Comparison of ENCODE assay signal across 33 cellular contexts in the genomic region with DNA sequence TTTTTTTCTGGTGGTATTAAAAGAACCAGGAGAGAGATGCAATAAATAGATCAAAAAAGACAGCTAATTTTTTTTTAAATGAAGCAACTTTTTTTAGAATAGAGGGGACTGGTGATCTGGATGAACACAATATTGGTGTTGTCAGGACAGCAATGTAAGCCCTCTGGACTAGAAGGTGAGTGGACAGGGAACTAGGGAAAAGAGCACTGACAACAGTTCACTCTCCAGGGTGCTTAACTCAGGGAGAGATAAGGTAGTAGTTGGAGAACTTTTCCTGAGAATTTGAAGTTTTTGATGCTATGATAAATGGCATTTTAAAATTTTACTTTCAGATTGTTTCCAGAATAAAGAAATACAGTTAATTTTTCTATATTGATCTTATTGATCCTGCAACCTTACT.
"Had no signal": no experiment of that assay in that cellular context is flagged by ENCODE, and none has a peak within 500 bp of the region (broad histone marks: within the 10 kb centered on the region; RNA-seq: fewer than 3 reads in every experiment).

No MANE protein-coding gene starts in this region.

- H3K4me3 ChIP-seq: adrenal gland, coronary artery, dorsolateral prefrontal cortex, esophagus muscularis mucosa had no signal

- H3K27me3 ChIP-seq: adrenal gland, esophagus muscularis mucosa had no signal

- H3K27ac ChIP-seq: adrenal gland, coronary artery, dorsolateral prefrontal cortex, esophagus muscularis mucosa, VCaP had no signal

- H3K36me3 Mint-ChIP-seq: activated CD8-positive, alpha-beta memory T cell treated with anti-CD3 and anti-CD28 coated beads, Interleukin-2, amount 10 ng/mL, durations not matched to agents 7 days and 5 days; activated naive CD8-positive, alpha-beta T cell treated with anti-CD3 and anti-CD28 coated beads for 36 hours; brain; WTC11 had no signal

- DNase-seq: activated CD4-positive, alpha-beta T cell treated with anti-CD3 and anti-CD28 coated beads for 1 hour; activated CD4-positive, alpha-beta T cell treated with anti-CD3 and anti-CD28 coated beads for 4 hours; activated CD4-positive, alpha-beta T cell treated with anti-CD3 and anti-CD28 coated beads, Interleukin-2, amount 10 ng/mL, durations not matched to agents 7 days and 5 days; activated CD4-positive, alpha-beta T cell treated with anti-CD3 and anti-CD28 coated beads, Interleukin-2, amount 50 U/mL, for 4 hours; activated CD8-positive, alpha-beta memory T cell treated with anti-CD3 and anti-CD28 coated beads, Interleukin-2, amount 10 ng/mL, durations not matched to agents 7 days and 5 days; activated CD8-positive, alpha-beta memory T cell treated with anti-CD3 and anti-CD28 coated beads, Interleukin-2, amount 50 U/mL, for 4 hours; activated CD8-positive, alpha-beta T cell treated with anti-CD3 and anti-CD28 coated beads, Interleukin-2, amount 10 ng/mL, durations not matched to agents 7 days and 5 days; activated effector memory CD4-positive, alpha-beta T cell treated with anti-CD3 and anti-CD28 coated beads, Interleukin-2, amount 50 U/mL, for 16 hours; activated naive CD4-positive, alpha-beta T cell treated with anti-CD3 and anti-CD28 coated beads for 36 hours; activated naive CD8-positive, alpha-beta T cell treated with anti-CD3 and anti-CD28 coated beads for 36 hours; activated naive CD8-positive, alpha-beta T cell treated with anti-CD3 and anti-CD28 coated beads, Interleukin-2, amount 50 U/mL, for 24 hours; activated T-cell treated with anti-CD3 and anti-CD28 coated beads, Interleukin-2, amount 50 U/mL, for 1 hour; activated T-cell treated with anti-CD3 and anti-CD28 coated beads, Interleukin-2, amount 50 U/mL, for 48 hours; adrenal gland; amygdala; aorta; dorsolateral prefrontal cortex; effector memory CD4-positive, alpha-beta T cell; endodermal cell; erythroblast; head of caudate nucleus; hippocampal formation; T-helper 2 cell had no signal

- H3K36me3 ChIP-seq: adrenal gland, esophagus muscularis mucosa had no signal

- H3K9me3 ChIP-seq: adrenal gland had no signal

- H3K4me3 Mint-ChIP-seq: activated CD4-positive, alpha-beta T cell treated with anti-CD3 and anti-CD28 coated beads, Interleukin-2, amount 10 ng/mL, durations not matched to agents 7 days and 5 days; activated CD8-positive, alpha-beta memory T cell treated with anti-CD3 and anti-CD28 coated beads, Interleukin-2, amount 10 ng/mL, durations not matched to agents 7 days and 5 days; activated CD8-positive, alpha-beta T cell treated with anti-CD3 and anti-CD28 coated beads, Interleukin-2, amount 10 ng/mL, durations not matched to agents 7 days and 5 days; activated naive CD4-positive, alpha-beta T cell treated with anti-CD3 and anti-CD28 coated beads for 36 hours; activated naive CD4-positive, alpha-beta T cell treated with anti-CD3 and anti-CD28 coated beads, Interleukin-2, amount 50 U/mL, for 24 hours; activated naive CD8-positive, alpha-beta T cell treated with anti-CD3 and anti-CD28 coated beads for 36 hours; activated naive CD8-positive, alpha-beta T cell treated with anti-CD3 and anti-CD28 coated beads, Interleukin-2, amount 50 U/mL, for 24 hours; activated T-helper 1 cell treated with anti-CD3 and anti-CD28 coated beads, Interleukin-12 subunit alpha, Interleukin-12 subunit beta, Interleukin-2, Interleukin-4 antibody, amounts not matched to agents 30 ng/mL and 10 ng/mL and 1 ng/mL, durations not matched to agents 14 hours and 24 hours and 36 hours; brain; central memory CD8-positive, alpha-beta T cell; dendritic cell treated with granulocyte-macrophage colony-stimulating factor and Interleukin-4, amounts not matched to agents 40 ng/mL and 50 ng/mL, for 4 days; endodermal cell; WTC11 had no signal

- H3K4me1 Mint-ChIP-seq: activated CD4-positive, alpha-beta T cell treated with anti-CD3 and anti-CD28 coated beads, Interleukin-2, amount 10 ng/mL, durations not matched to agents 7 days and 5 days; activated CD8-positive, alpha-beta memory T cell treated with anti-CD3 and anti-CD28 coated beads, Interleukin-2, amount 10 ng/mL, durations not matched to agents 7 days and 5 days; activated naive CD4-positive, alpha-beta T cell treated with anti-CD3 and anti-CD28 coated beads, Interleukin-2, amount 50 U/mL, for 24 hours; activated naive CD8-positive, alpha-beta T cell treated with anti-CD3 and anti-CD28 coated beads for 36 hours; activated naive CD8-positive, alpha-beta T cell treated with anti-CD3 and anti-CD28 coated beads, Interleukin-2, amount 50 U/mL, for 24 hours; brain; central memory CD8-positive, alpha-beta T cell; endodermal cell; WTC11 had no signal

- H3K27ac Mint-ChIP-seq: activated CD4-positive, alpha-beta T cell treated with anti-CD3 and anti-CD28 coated beads, Interleukin-2, amount 10 ng/mL, durations not matched to agents 7 days and 5 days; activated CD8-positive, alpha-beta memory T cell treated with anti-CD3 and anti-CD28 coated beads, Interleukin-2, amount 10 ng/mL, durations not matched to agents 7 days and 5 days; activated CD8-positive, alpha-beta T cell treated with anti-CD3 and anti-CD28 coated beads, Interleukin-2, amount 10 ng/mL, durations not matched to agents 7 days and 5 days; activated naive CD4-positive, alpha-beta T cell treated with anti-CD3 and anti-CD28 coated beads for 36 hours; activated naive CD4-positive, alpha-beta T cell treated with anti-CD3 and anti-CD28 coated beads, Interleukin-2, amount 50 U/mL, for 24 hours; activated naive CD8-positive, alpha-beta T cell treated with anti-CD3 and anti-CD28 coated beads for 36 hours; activated naive CD8-positive, alpha-beta T cell treated with anti-CD3 and anti-CD28 coated beads, Interleukin-2, amount 50 U/mL, for 24 hours; activated T-helper 1 cell treated with anti-CD3 and anti-CD28 coated beads, Interleukin-12 subunit alpha, Interleukin-12 subunit beta, Interleukin-2, Interleukin-4 antibody, amounts not matched to agents 30 ng/mL and 10 ng/mL and 1 ng/mL, durations not matched to agents 14 hours and 24 hours and 36 hours; activated T-helper 2 cell treated with anti-CD3 and anti-CD28 coated beads, Interferon-gamma antibody, Interleukin-2, Interleukin-4, amounts not matched to agents 10 μg/mL and 5 μg/mL and 100 μg/mL, durations not matched to agents 14 hours and 24 hours and 36 hours; brain; dendritic cell treated with granulocyte-macrophage colony-stimulating factor and Interleukin-4, amounts not matched to agents 40 ng/mL and 50 ng/mL, for 4 days; endodermal cell; WTC11 had no signal

- H3K27me3 Mint-ChIP-seq: activated CD4-positive, alpha-beta T cell treated with anti-CD3 and anti-CD28 coated beads, Interleukin-2, amount 10 ng/mL, durations not matched to agents 7 days and 5 days; activated CD8-positive, alpha-beta memory T cell treated with anti-CD3 and anti-CD28 coated beads, Interleukin-2, amount 10 ng/mL, durations not matched to agents 7 days and 5 days; activated naive CD8-positive, alpha-beta T cell treated with anti-CD3 and anti-CD28 coated beads, Interleukin-2, amount 50 U/mL, for 24 hours; central memory CD8-positive, alpha-beta T cell; dendritic cell treated with granulocyte-macrophage colony-stimulating factor and Interleukin-4, amounts not matched to agents 40 ng/mL and 50 ng/mL, for 4 days had no signal

- ATAC-seq: activated CD8-positive, alpha-beta memory T cell treated with anti-CD3 and anti-CD28 coated beads, Interleukin-2, amount 10 ng/mL, durations not matched to agents 7 days and 5 days; activated CD8-positive, alpha-beta T cell treated with anti-CD3 and anti-CD28 coated beads, Interleukin-2, amount 10 ng/mL, durations not matched to agents 7 days and 5 days; activated naive CD8-positive, alpha-beta T cell treated with anti-CD3 and anti-CD28 coated beads, Interleukin-2, amount 50 U/mL, for 24 hours; WTC11 had no signal

- H3K9me3 Mint-ChIP-seq: activated CD4-positive, alpha-beta T cell treated with anti-CD3 and anti-CD28 coated beads, Interleukin-2, amount 10 ng/mL, durations not matched to agents 7 days and 5 days; activated naive CD4-positive, alpha-beta T cell treated with anti-CD3 and anti-CD28 coated beads, Interleukin-2, amount 50 U/mL, for 24 hours; activated T-helper 1 cell treated with anti-CD3 and anti-CD28 coated beads, Interleukin-12 subunit alpha, Interleukin-12 subunit beta, Interleukin-2, Interleukin-4 antibody, amounts not matched to agents 30 ng/mL and 10 ng/mL and 1 ng/mL, durations not matched to agents 14 hours and 24 hours and 36 hours; activated T-helper 2 cell treated with anti-CD3 and anti-CD28 coated beads, Interferon-gamma antibody, Interleukin-2, Interleukin-4, amounts not matched to agents 10 μg/mL and 5 μg/mL and 100 μg/mL, durations not matched to agents 14 hours and 24 hours and 36 hours; endodermal cell; WTC11 had no signal

- H3K4me1 ChIP-seq: adrenal gland, esophagus muscularis mucosa had no signal
